Comparison of ENCODE assay signal across 18 cellular contexts in genomic region chr6:164148789-164149188, GRCh38.
"Had no signal": no experiment of that assay in that cellular context is flagged by ENCODE, and none has a peak within 500 bp of the region (broad histone marks: within the 10 kb centered on the region; RNA-seq: fewer than 3 reads in every experiment).

No MANE protein-coding gene starts in this region.

- H3K27ac ChIP-seq: testis had no signal

- H3K4me1 ChIP-seq: testis had no signal

- ATAC-seq: activated CD4-positive, CD25-positive, alpha-beta regulatory T cell treated with anti-CD3 and anti-CD28 coated beads, Interleukin-2, amount 50 U/mL, for 24 hours; activated naive CD8-positive, alpha-beta T cell treated with anti-CD3 and anti-CD28 coated beads, Interleukin-2, amount 50 U/mL, for 24 hours; stimulated activated memory B cell treated with anti-CD40 and anti-IgM and Interleukin-4, amounts not matched to agents 10 μg/mL and 1 μg/mL and 100 μg/mL, for 72 hours had no signal

- H3K4me3 ChIP-seq: testis had no signal

- H3K27me3 ChIP-seq: testis had no signal

- DNase-seq: activated CD4-positive, alpha-beta T cell treated with anti-CD3 and anti-CD28 coated beads, Interleukin-2, amount 10 ng/mL, durations not matched to agents 7 days and 5 days; activated CD8-positive, alpha-beta memory T cell treated with anti-CD3 and anti-CD28 coated beads, Interleukin-2, amount 50 U/mL, for 4 hours; activated effector memory CD4-positive, alpha-beta T cell treated with Interleukin-2 at 50 U/mL for 16 hours; activated naive CD4-positive, alpha-beta T cell treated with anti-CD3 and anti-CD28 coated beads, Interleukin-2, amount 10 ng/mL, durations not matched to agents 7 days and 5 days; activated naive CD8-positive, alpha-beta T cell treated with anti-CD3 and anti-CD28 coated beads, Interleukin-2, amount 50 U/mL, for 24 hours; activated T-cell treated with anti-CD3 and anti-CD28 coated beads, Interleukin-2, amount 50 U/mL, for 48 hours; anterior cingulate cortex; cerebellar nuclear complex; effector CD4-positive, alpha-beta T cell; hippocampal formation; islet precursor cell; nephron progenitor cell; right cardiac atrium; small intestine; stimulated activated CD4-positive, alpha-beta T cell treated with anti-CD3 and anti-CD28 coated beads, Interleukin-4, amount 100 ng/mL, for 24 hours; testis had no signal

- H3K9me3 ChIP-seq: testis had no signal
